14 cellular contexts compared by ENCODE assay signal in the genomic region with DNA sequence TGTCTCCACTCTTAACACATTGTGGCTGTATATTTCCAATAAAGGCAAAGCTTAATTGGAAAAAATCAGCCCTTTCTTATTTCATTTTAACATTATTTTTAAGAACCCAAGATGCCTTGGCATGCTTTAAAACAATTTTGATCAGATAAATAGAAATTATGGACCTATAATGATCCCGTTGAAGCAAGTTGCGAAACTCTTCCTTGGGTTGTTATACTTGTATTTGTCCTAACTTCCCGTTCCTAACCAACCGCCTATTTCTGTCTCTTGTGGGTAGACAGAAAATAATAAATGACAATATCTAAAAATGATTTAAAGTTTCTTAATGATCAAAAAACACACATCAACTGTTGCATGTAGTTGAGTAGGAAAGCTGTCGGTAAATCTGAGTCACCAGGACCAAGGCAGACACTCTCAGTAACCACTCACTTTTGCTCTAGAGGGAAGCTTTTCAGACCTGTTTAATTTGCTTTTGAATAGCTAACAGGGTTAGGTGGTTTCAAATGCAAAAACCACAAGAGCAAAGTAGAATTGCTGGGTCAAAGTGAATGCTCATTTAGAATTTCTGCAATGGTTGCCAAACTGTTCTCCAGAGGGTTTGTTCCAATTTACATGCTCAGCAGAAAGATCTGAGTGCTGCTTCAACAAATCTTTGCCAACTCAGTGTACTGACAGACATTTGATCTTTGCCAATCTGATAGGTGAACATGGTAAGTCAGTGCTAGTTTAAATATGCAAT. TPM values are rescaled to one million over a fixed set of nuclear protein-coding genes. Genes with fewer than 3 reads are reported as not detected.
DNase-seq lines count a peak whose midpoint lies in the region; ATAC-seq, FAIRE-seq and TF ChIP-seq lines count a peak whose summit lies in the region.
"Had no signal": no experiment of that assay in that cellular context is flagged by ENCODE, and none has a peak within 500 bp of the region (broad histone marks: within the 10 kb centered on the region; RNA-seq: fewer than 3 reads in every experiment).

No MANE protein-coding gene starts in this region.

- peaks cover 5% of the 10 kb centered on the region for H3K27me3 ChIP-seq in bronchial epithelial cell (ENCODE audit: control insufficient read depth, insufficient read depth, low read length)
- no peaks in the 10 kb centered on the region for H3K27me3 ChIP-seq in naive thymus-derived CD4-positive, alpha-beta T cell (ENCODE audit: control insufficient read depth in 2 of 2, insufficient read depth in 2 of 2, low read length in 2 of 2)
- H3K27me3 ChIP-seq: ascending aorta had no signal

- in situ Hi-C loops in GM13976 (cut with MboI; ENCODE audit: low sequenced_read_pairs, unreplicated experiment): no loop called here

- H3K27ac Mint-ChIP-seq in activated naive CD4-positive, alpha-beta T cell treated with anti-CD3 and anti-CD28 coated beads for 36 hours: no peak overlapping the region
- H3K27ac Mint-ChIP-seq in naive thymus-derived CD4-positive, alpha-beta T cell: no peak overlapping the region
- H3K27ac Mint-ChIP-seq: activated B cell treated with CpG ODN at 0.5 μM for 24 hours had no signal

- H3K9me3 Mint-ChIP-seq in activated naive CD4-positive, alpha-beta T cell treated with anti-CD3 and anti-CD28 coated beads for 36 hours: no peaks in the 10 kb centered on the region
- peaks cover 0 to 2% (median 0%) of the 10 kb centered on the region in 11 donors for H3K9me3 Mint-ChIP-seq in naive thymus-derived CD4-positive, alpha-beta T cell
- H3K9me3 Mint-ChIP-seq: activated B cell treated with CpG ODN at 0.5 μM for 24 hours had no signal

- H3K4me3 ChIP-seq in bronchial epithelial cell (ENCODE audit: low read depth, low read length): no peak overlapping the region
- H3K4me3 ChIP-seq in naive thymus-derived CD4-positive, alpha-beta T cell (ENCODE audit: low read length): no peak overlapping the region
- H3K4me3 ChIP-seq: ascending aorta, heart left ventricle had no signal

- no peak overlapping the region for H3K4me3 Mint-ChIP-seq in activated naive CD4-positive, alpha-beta T cell treated with anti-CD3 and anti-CD28 coated beads for 36 hours
- no peak overlapping the region for H3K4me3 Mint-ChIP-seq in naive thymus-derived CD4-positive, alpha-beta T cell
- H3K4me3 Mint-ChIP-seq: activated B cell treated with CpG ODN at 0.5 μM for 24 hours had no signal

- CTCF ChIA-PET in activated naive CD4-positive, alpha-beta T cell treated with anti-CD3 and anti-CD28 coated beads for 36 hours (lab: Charles Lee): interaction anchor here (1.5 to 1.7 kb wide), 2 partner anchors 38 to 39 kb away, joined by 3 to 4 read pairs; no protein-coding TSS in a partner anchor
- CTCF ChIA-PET in naive thymus-derived CD4-positive, alpha-beta T cell (lab: Charles Lee): interaction anchor here (0.6 kb wide), 1 partner anchor 1064 kb away, joined by 3 read pairs; no protein-coding TSS in a partner anchor

- H3K27ac ChIP-seq in naive thymus-derived CD4-positive, alpha-beta T cell (ENCODE audit: low read depth, low read length): no peak overlapping the region
- H3K27ac ChIP-seq: ascending aorta, heart left ventricle had no signal

- no peaks in the 10 kb centered on the region for H3K36me3 Mint-ChIP-seq in activated naive CD4-positive, alpha-beta T cell treated with anti-CD3 and anti-CD28 coated beads for 36 hours (ENCODE audit: low read depth)
- no peaks in the 10 kb centered on the region for H3K36me3 Mint-ChIP-seq in naive thymus-derived CD4-positive, alpha-beta T cell

- no peaks in the 10 kb centered on the region for H3K36me3 ChIP-seq in bronchial epithelial cell (ENCODE audit: control insufficient read depth, insufficient read depth, low read length)
- no peaks in the 10 kb centered on the region for H3K36me3 ChIP-seq in naive thymus-derived CD4-positive, alpha-beta T cell (ENCODE audit: control insufficient read depth in 2 of 3, insufficient read depth in 3 of 3, low read length in 3 of 3)
- H3K36me3 ChIP-seq: ascending aorta, heart left ventricle had no signal

- H3K4me1 Mint-ChIP-seq in activated naive CD4-positive, alpha-beta T cell treated with anti-CD3 and anti-CD28 coated beads for 36 hours (ENCODE audit: low read depth): peaks cover 8% of the 10 kb centered on the region
- peaks cover 0 to 4% (median 0%) of the 10 kb centered on the region in 7 donors for H3K4me1 Mint-ChIP-seq in naive thymus-derived CD4-positive, alpha-beta T cell
- H3K4me1 Mint-ChIP-seq: activated B cell treated with CpG ODN at 0.5 μM for 24 hours had no signal

- no peak for FAIRE-seq in bronchial epithelial cell (lab: Jason Lieb, UNC)

- DNase-seq in activated naive CD4-positive, alpha-beta T cell treated with anti-CD3 and anti-CD28 coated beads for 36 hours: peak; percentile 42
- DNase-seq in activated naive CD4-positive, alpha-beta T cell treated with anti-CD3 and anti-CD28 coated beads, Interleukin-2, amount 50 U/mL, for 16 hours: no peak
- DNase-seq in NCI-H2107 treated with DMSO at 0.1 percent for 48 hours (lab: John Stamatoyannopoulos, UW; ENCODE audit: unreplicated experiment): peak; percentile 51
- DNase-seq in bronchial epithelial cell (ENCODE audit: low read depth): peak; percentile 26
- DNase-seq in stimulated activated naive CD8-positive, alpha-beta T cell treated with anti-CD3 and anti-CD28 coated beads, Interleukin-15, Interleukin-2, amounts not matched to agents 100 U/mL and 50 U/mL, for 24 hours: no peak
- no peak for DNase-seq in AG08396 (ENCODE audit: low spot score)
- no peak for DNase-seq in GM13976 (ENCODE audit: low spot score)
- no peak for DNase-seq in naive thymus-derived CD4-positive, alpha-beta T cell
- DNase-seq: activated B cell treated with CpG ODN at 0.5 μM for 24 hours, GOT3, heart left ventricle, NCI-H1105 treated with DMSO at 0.1 percent for 48 hours had no signal

- peak; percentile 90 for ATAC-seq in stimulated activated naive CD8-positive, alpha-beta T cell treated with anti-CD3 and anti-CD28 coated beads, Interleukin-15, Interleukin-2, amounts not matched to agents 100 U/mL and 50 U/mL, for 24 hours
- no peak for ATAC-seq in naive thymus-derived CD4-positive, alpha-beta T cell
- ATAC-seq: heart left ventricle, sciatic nerve had no signal

- no peaks in the 10 kb centered on the region for H3K9me3 ChIP-seq in naive thymus-derived CD4-positive, alpha-beta T cell (ENCODE audit: control insufficient read depth in 2 of 3, low read length in 3 of 3)
- H3K9me3 ChIP-seq: ascending aorta, heart left ventricle had no signal

- POLR2A ChIA-PET in naive thymus-derived CD4-positive, alpha-beta T cell (lab: Charles Lee): interaction anchor here (0.6 kb wide), 1 partner anchor 39 kb away, joined by 3 read pairs; no protein-coding TSS in a partner anchor

- intact Hi-C loops in activated naive CD4-positive, alpha-beta T cell treated with anti-CD3 and anti-CD28 coated beads for 36 hours (cut with micrococcal nuclease): loop anchor here (1.0 kb wide), 1 partner anchor 34 kb away; a partner anchor contains a TSS
- intact Hi-C loops in naive thymus-derived CD4-positive, alpha-beta T cell (cut with micrococcal nuclease): no loop called here

- H3K27me3 Mint-ChIP-seq in activated naive CD4-positive, alpha-beta T cell treated with anti-CD3 and anti-CD28 coated beads for 36 hours (ENCODE audit: low read depth): peaks cover 9% of the 10 kb centered on the region
- peaks cover 4 to 18% (median 9%) of the 10 kb centered on the region in 5 donors for H3K27me3 Mint-ChIP-seq in naive thymus-derived CD4-positive, alpha-beta T cell

- no peaks in the 10 kb centered on the region for H3K4me1 ChIP-seq in naive thymus-derived CD4-positive, alpha-beta T cell (ENCODE audit: control insufficient read depth in 2 of 2, insufficient read depth in 2 of 2, low read length in 2 of 2)
- H3K4me1 ChIP-seq: ascending aorta, heart left ventricle had no signal

- TF ChIP-seq CTCF in bronchial epithelial cell (IDR thresholded peaks at IDR 0.05; ENCODE audit: insufficient read depth, low read length, severe bottlenecking): no peak
- TF ChIP-seq CTCF in GM13976 (IDR thresholded peaks at IDR 0.05; ENCODE audit: borderline replicate concordance, control extremely low read depth, extremely low read depth, insufficient read depth, missing control alignments): no peak

RNA-seq across cellular contexts. Expression of a gene that starts 34.2 kb away (rescaled TPM):
- total RNA-seq in activated naive CD4-positive, alpha-beta T cell treated with anti-CD3 and anti-CD28 coated beads for 36 hours: 1 to 10 TPM; 9.0 to 9.2 TPM
- 0.26 TPM in 2 replicates for total RNA-seq in bronchial epithelial cell
- 1 to 10 TPM in 1 of 5 experiments, under 1 TPM in 2, not detected in 2; 0.24 to 9.6 (median 0.34) TPM for total RNA-seq in naive thymus-derived CD4-positive, alpha-beta T cell
- under 1 TPM in 1 of 2 donors, not detected in 1; 0.20 TPM for polyA plus RNA-seq in naive thymus-derived CD4-positive, alpha-beta T cell
- total RNA-seq: activated B cell treated with CpG ODN at 0.5 μM for 24 hours had no signal

RNA-seq across cellular contexts. Expression of a gene that starts 50.8 kb away (rescaled TPM):
- total RNA-seq in activated naive CD4-positive, alpha-beta T cell treated with anti-CD3 and anti-CD28 coated beads for 36 hours: not detected
- total RNA-seq in bronchial epithelial cell: not detected in 2 replicates
- under 1 TPM in 1 of 5 experiments, not detected in 4; 0.72 TPM for total RNA-seq in naive thymus-derived CD4-positive, alpha-beta T cell
- not detected for polyA plus RNA-seq in naive thymus-derived CD4-positive, alpha-beta T cell
- total RNA-seq: activated B cell treated with CpG ODN at 0.5 μM for 24 hours, ascending aorta had no signal

RNA-seq across cellular contexts. Expression of a gene that starts 59.0 kb away (rescaled TPM):
- not detected for total RNA-seq in activated naive CD4-positive, alpha-beta T cell treated with anti-CD3 and anti-CD28 coated beads for 36 hours
- not detected in 2 replicates for total RNA-seq in bronchial epithelial cell
- not detected for total RNA-seq in naive thymus-derived CD4-positive, alpha-beta T cell
- not detected for polyA plus RNA-seq in naive thymus-derived CD4-positive, alpha-beta T cell
- total RNA-seq: activated B cell treated with CpG ODN at 0.5 μM for 24 hours, ascending aorta, heart left ventricle, sciatic nerve had no signal
- polyA plus RNA-seq: heart left ventricle had no signal

Comparison
In these comparisons a context has a peak if more than half of its experiments do, and no peak if none do; other contexts are left out.
1. DNase-seq: peak in activated naive CD4-positive, alpha-beta T cell treated with anti-CD3 and anti-CD28 coated beads for 36 hours (single experiment), NCI-H2107 treated with DMSO at 0.1 percent for 48 hours (single experiment) and bronchial epithelial cell (single experiment); none in activated naive CD4-positive, alpha-beta T cell treated with anti-CD3 and anti-CD28 coated beads, Interleukin-2, amount 50 U/mL, for 16 hours (single experiment), stimulated activated naive CD8-positive, alpha-beta T cell treated with anti-CD3 and anti-CD28 coated beads, Interleukin-15, Interleukin-2, amounts not matched to agents 100 U/mL and 50 U/mL, for 24 hours (single experiment), AG08396 (single experiment), GM13976 (single experiment) and naive thymus-derived CD4-positive, alpha-beta T cell (0 of 9).